8 cellular contexts compared by ENCODE assay signal in the genomic region with DNA sequence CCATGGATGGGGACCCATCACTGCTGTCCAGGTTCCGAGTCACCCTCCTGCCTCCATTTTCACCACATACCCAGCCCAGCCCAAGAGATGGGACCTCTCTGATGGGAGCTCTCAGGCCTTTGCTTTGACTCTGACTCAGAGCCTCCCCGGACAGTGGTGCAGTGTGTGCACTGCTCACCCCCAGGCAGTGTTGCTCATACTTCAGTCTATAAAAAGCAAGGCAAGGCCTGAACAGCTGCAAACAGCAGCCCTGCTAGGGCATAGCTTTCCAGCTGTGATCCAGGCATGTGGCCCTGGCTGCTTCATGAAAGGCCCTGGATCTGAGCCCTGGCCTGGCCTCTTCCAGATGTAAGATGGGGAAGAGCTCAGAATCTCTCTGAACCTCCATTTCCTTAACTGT.
A peak's percentile ranks its signal among the peaks of the same experiment; 100 is the strongest.
DNase-seq lines count a peak whose midpoint lies in the region; ATAC-seq, FAIRE-seq and TF ChIP-seq lines count a peak whose summit lies in the region.

No MANE protein-coding gene starts in this region.

- peak overlapping the region; percentile 70 for H3K27ac ChIP-seq in keratinocyte (ENCODE audit: control insufficient read depth, insufficient read depth, low read length)

- no peaks in the 10 kb centered on the region for H3K27me3 ChIP-seq in keratinocyte (ENCODE audit: control insufficient read depth, extremely low read depth, insufficient read depth, low read length)

- peak; percentile 56 for ATAC-seq in activated T-helper 17 cell treated with anti-CD3 and anti-CD28 coated beads, Interleukin-2, amount 50 U/mL, for 72 hours (replicated peaks)
- no peak for ATAC-seq in GM19324 (IDR thresholded peaks at IDR 0.05; ENCODE audit: low FRiP score, unreplicated experiment)

- H3K4me1 Mint-ChIP-seq in activated T-helper 17 cell treated with anti-CD3 and anti-CD28 coated beads, Interleukin-2, amount 50 U/mL, for 72 hours, result peaks cover 45% of the 10 kb centered on the region

- TF ChIP-seq CTCF in AG09309 (IDR thresholded peaks at IDR 0.05; ENCODE audit: control insufficient read depth, insufficient read depth, low read depth, low read length, missing control alignments), result no peak
- no peak for TF ChIP-seq CTCF in keratinocyte (optimal IDR thresholded peaks at IDR 0.05 in 1 of 3, IDR thresholded peaks at IDR 0.05 in 1 of 3, conservative IDR thresholded peaks at IDR 0.05 in 1 of 3; ENCODE audit: extremely low read depth in 1 of 3, insufficient read depth in 2 of 3, low read length in 3 of 3)

- peak overlapping the region; percentile 96 for H3K27ac Mint-ChIP-seq in activated T-helper 17 cell treated with anti-CD3 and anti-CD28 coated beads, Interleukin-2, amount 50 U/mL, for 72 hours

- no peak overlapping the region for H2AFZ ChIP-seq in keratinocyte (ENCODE audit: control insufficient read depth, low read length)

- H3K9ac ChIP-seq in keratinocyte (ENCODE audit: control insufficient read depth, extremely low read depth, insufficient read depth, low read length), result peak overlapping the region; percentile 31

- DNase-seq in AG09309 (ENCODE audit: low read depth) (peak; percentile 69), M059J (ENCODE audit: low read depth) (peak; percentile 88), keratinocyte (ENCODE audit: low read depth, low spot score) (peak; percentile 97), ureter (ENCODE audit: low spot score) (no peak), 8988T (no peak), DMS 273 treated with DMSO at 0.1 percent for 48 hours (lab: John Stamatoyannopoulos, UW) (no peak)

- H3K4me2 ChIP-seq in keratinocyte (ENCODE audit: control insufficient read depth, extremely low read depth, insufficient read depth, low read depth, low read length), result peak overlapping the region; percentile 29

- H3K9me3 Mint-ChIP-seq in activated T-helper 17 cell treated with anti-CD3 and anti-CD28 coated beads, Interleukin-2, amount 50 U/mL, for 72 hours, result no peaks in the 10 kb centered on the region

- H3K4me3 ChIP-seq in AG09309 (ENCODE audit: control insufficient read depth, low read depth, low read length) (no peak overlapping the region), keratinocyte (ENCODE audit: control insufficient read depth in 2 of 3, extremely low read depth in 1 of 3, insufficient read depth in 2 of 3, low read depth in 1 of 3, low read length in 3 of 3) (no peak overlapping the region)

- peaks cover 40% of the 10 kb centered on the region for H3K4me1 ChIP-seq in keratinocyte (ENCODE audit: control insufficient read depth, extremely low read depth, insufficient read depth, low read length)

- no peaks in the 10 kb centered on the region for H4K20me1 ChIP-seq in keratinocyte (ENCODE audit: control insufficient read depth, extremely low read depth, insufficient read depth, low read length)

- peak; percentile 98 for FAIRE-seq in keratinocyte (lab: Jason Lieb, UNC)

- dilution Hi-C loops in keratinocyte (cut with MboI; ENCODE audit: extremely low pct_ligation_motif_present, low sequenced_read_pairs), result no loop called here

- no peaks in the 10 kb centered on the region for H3K79me2 ChIP-seq in keratinocyte (ENCODE audit: control insufficient read depth, insufficient read depth, low read length)

- H3K36me3 ChIP-seq in keratinocyte (ENCODE audit: control insufficient read depth in 2 of 2, extremely low read depth in 1 of 2, insufficient read depth in 2 of 2, low read length in 2 of 2), result no peaks in the 10 kb centered on the region

- H3K9me3 ChIP-seq in keratinocyte (ENCODE audit: control insufficient read depth, low read depth, low read length), result no peaks in the 10 kb centered on the region

- H3K4me3 Mint-ChIP-seq in activated T-helper 17 cell treated with anti-CD3 and anti-CD28 coated beads, Interleukin-2, amount 50 U/mL, for 72 hours, result peak overlapping the region; percentile 78

- H3K9me1 ChIP-seq in keratinocyte (ENCODE audit: control insufficient read depth, extremely low read depth, insufficient read depth, low read length), result no peaks in the 10 kb centered on the region

- no peaks in the 10 kb centered on the region for H3K36me3 Mint-ChIP-seq in activated T-helper 17 cell treated with anti-CD3 and anti-CD28 coated beads, Interleukin-2, amount 50 U/mL, for 72 hours (ENCODE audit: low read depth)

- H3K27me3 Mint-ChIP-seq in activated T-helper 17 cell treated with anti-CD3 and anti-CD28 coated beads, Interleukin-2, amount 50 U/mL, for 72 hours, result no peaks in the 10 kb centered on the region

Comparison
In these comparisons a context has a peak if more than half of its experiments do, and no peak if none do; other contexts are left out.
1. DNase-seq: peak in AG09309 (single experiment), M059J (single experiment) and keratinocyte (single experiment); none in ureter (single experiment), 8988T (single experiment) and DMS 273 treated with DMSO at 0.1 percent for 48 hours (single experiment).